ENCODE assay signal across 25 cellular contexts in genomic region chr6:116472710-116473109, GRCh38. TPM values are rescaled to one million over a fixed set of nuclear protein-coding genes. Genes with fewer than 3 reads are reported as not detected.
"Had no signal": no experiment of that assay in that cellular context is flagged by ENCODE, and none has a peak within 500 bp of the region (broad histone marks: within the 10 kb centered on the region; RNA-seq: fewer than 3 reads in every experiment).

No MANE protein-coding gene starts in this region.

- H3K27me3 ChIP-seq: ascending aorta, body of pancreas, Peyer's patch had no signal

- H3K27ac ChIP-seq: ascending aorta, body of pancreas, Peyer's patch, SJSA1 had no signal

- H3K9me3 ChIP-seq: ascending aorta, body of pancreas, Peyer's patch, SJSA1 had no signal

- DNase-seq: activated CD4-positive, alpha-beta T cell treated with anti-CD3 and anti-CD28 coated beads for 48 hours; activated CD4-positive, alpha-beta T cell treated with anti-CD3 and anti-CD28 coated beads, Interleukin-2, amount 50 U/mL, for 4 hours; activated CD4-positive, CD25-positive, alpha-beta regulatory T cell treated with anti-CD3 and anti-CD28 coated beads, Interleukin-2, amount 50 U/mL, for 72 hours; activated CD8-positive, alpha-beta T cell treated with anti-CD3 and anti-CD28 coated beads, Interleukin-2, amount 10 ng/mL, durations not matched to agents 7 days and 5 days; activated effector memory CD4-positive, alpha-beta T cell treated with Interleukin-2 at 50 U/mL for 16 hours; activated naive CD4-positive, alpha-beta T cell; activated T-cell treated with anti-CD3 and anti-CD28 coated beads, Interleukin-2, amount 50 U/mL, for 24 hours; amniotic stem cell; body of pancreas; MM.1S; NCI-H1105; NCI-H1436; NCI-H1694 treated with DMSO at 0.1 percent for 48 hours; NCI-H2029 treated with DMSO at 0.1 percent for 48 hours; NCI-H345; NCI-H510A treated with DMSO at 0.1 percent for 48 hours; NCI-H69; Peyer's patch; SHP77; T-helper 17 cell; T-helper 9 cell had no signal

- H3K4me3 ChIP-seq: ascending aorta, body of pancreas, Peyer's patch, SJSA1 had no signal

- H3K4me1 ChIP-seq: ascending aorta, body of pancreas, SJSA1 had no signal

- FAIRE-seq: bronchial epithelial cell had no signal

- H3K36me3 ChIP-seq: ascending aorta, Peyer's patch, SJSA1 had no signal

RNA-seq across cellular contexts. Expression of gene CALHM6, which starts 11.5 kb away (rescaled TPM):
- total RNA-seq: ascending aorta, SJSA1 had no signal

RNA-seq across cellular contexts. Expression of gene CALHM5, which starts 38.7 kb away (rescaled TPM):
- total RNA-seq: activated CD8-positive, alpha-beta T cell treated with anti-CD3 and anti-CD28 coated beads, Interleukin-2, amount 10 ng/mL, durations not matched to agents 7 days and 5 days; activated T-helper 1 cell treated with anti-CD3 and anti-CD28 coated beads, Interleukin-12 subunit alpha, Interleukin-12 subunit beta, Interleukin-2, Interleukin-4 antibody, amounts not matched to agents 30 ng/mL and 10 ng/mL and 1 ng/mL, durations not matched to agents 14 hours and 24 hours and 36 hours had no signal
